In the genomic region with DNA sequence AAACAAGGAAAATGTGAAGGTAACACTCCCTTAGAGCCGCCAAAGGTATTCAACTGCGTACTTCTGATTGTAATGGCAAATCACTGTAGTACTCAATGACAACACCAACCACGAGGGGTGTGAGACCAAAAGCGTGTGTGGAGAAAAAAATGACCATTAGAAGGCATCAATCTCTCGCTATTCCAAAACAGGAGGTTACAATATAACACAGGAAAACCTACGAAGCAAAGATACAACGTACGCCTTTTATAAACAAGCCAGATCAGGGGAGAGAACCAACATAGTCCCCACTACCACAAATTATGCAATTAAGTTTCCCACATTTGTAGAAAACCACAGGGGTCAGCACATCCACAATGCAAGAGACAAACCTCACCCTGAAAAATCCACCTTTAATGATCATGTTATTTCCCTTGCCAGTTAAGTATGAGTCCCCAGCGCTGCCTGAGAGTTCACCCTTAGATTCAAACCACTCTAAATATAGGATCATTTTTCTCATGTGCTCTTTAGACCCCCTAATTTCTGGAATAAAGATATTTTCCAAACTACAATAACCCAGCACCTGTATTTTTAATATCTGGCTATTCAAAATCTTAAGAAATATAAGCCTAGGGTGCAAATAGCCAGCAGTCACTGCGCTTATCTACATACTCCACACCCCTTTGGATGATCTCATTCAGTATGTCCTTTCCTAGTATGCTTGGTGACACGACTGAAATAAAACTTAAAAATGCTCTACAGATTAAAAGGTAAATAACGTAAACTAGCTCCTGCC, we compare ENCODE assay signal across 9 cellular contexts. TPM values are rescaled to one million over a fixed set of nuclear protein-coding genes. Genes with fewer than 3 reads are reported as not detected.
DNase-seq lines count a peak whose midpoint lies in the region; ATAC-seq, FAIRE-seq and TF ChIP-seq lines count a peak whose summit lies in the region.
"Had no signal": no experiment of that assay in that cellular context is flagged by ENCODE, and none has a peak within 500 bp of the region (broad histone marks: within the 10 kb centered on the region; RNA-seq: fewer than 3 reads in every experiment).

No MANE protein-coding gene starts in this region.

- no peak for TF ChIP-seq RAD21 in A549 (conservative IDR thresholded peaks at IDR 0.05 in 1 of 2, IDR thresholded peaks at IDR 0.05 in 1 of 2)

- no peak overlapping the region for H3K9ac ChIP-seq in smooth muscle cell (ENCODE audit: low read depth)

- TF ChIP-seq CTCF in A549 (IDR thresholded peaks at IDR 0.05) (no peak), Panc1 (IDR thresholded peaks at IDR 0.05) (no peak), foreskin keratinocyte (conservative IDR thresholded peaks at IDR 0.05) (peak; percentile 29), foreskin fibroblast (IDR thresholded peaks at IDR 0.05; ENCODE audit: low read depth, low read length) (no peak), smooth muscle cell (IDR thresholded peaks at IDR 0.05; ENCODE audit: borderline replicate concordance, insufficient read depth, poor library complexity, severe bottlenecking) (no peak)

- POLR2A ChIA-PET in A549 (lab: Yijun Ruan, JAX) (interaction anchor here (0.8 to 2.6 kb wide), 4 partner anchors 20 to 160 kb away, joined by 3 to 14 read pairs (median 4); no protein-coding TSS in a partner anchor), Panc1 (lab: Charles Lee) (interaction anchor here (0.6 kb wide), 1 partner anchor 24 kb away, joined by 5 read pairs; no protein-coding TSS in a partner anchor)

- H3F3A ChIP-seq in smooth muscle cell (ENCODE audit: low read depth): no peaks in the 10 kb centered on the region

- no peak for TF ChIP-seq EP300 in A549 (IDR thresholded peaks at IDR 0.05)

- H3K27me3 ChIP-seq in Panc1 (ENCODE audit: control insufficient read depth, insufficient read depth, low read length) (no peaks in the 10 kb centered on the region), foreskin keratinocyte (no peaks in the 10 kb centered on the region), smooth muscle cell (ENCODE audit: low read depth) (no peaks in the 10 kb centered on the region)

- intact Hi-C loops in Panc1 (cut with micrococcal nuclease; ENCODE audit: unreplicated experiment): no loop called here

- H3K36me3 ChIP-seq in Panc1 (ENCODE audit: control insufficient read depth, insufficient read depth, low read length) (no peaks in the 10 kb centered on the region), smooth muscle cell (ENCODE audit: low read depth) (no peaks in the 10 kb centered on the region)

- H3K4me1 ChIP-seq in A549 (peaks cover 10% of the 10 kb centered on the region), Panc1 (ENCODE audit: control insufficient read depth, insufficient read depth, low read length) (peaks cover 9% of the 10 kb centered on the region; the same call in 1 of the 2 replicates), foreskin keratinocyte (no peaks in the 10 kb centered on the region), smooth muscle cell (ENCODE audit: low read depth) (no peaks in the 10 kb centered on the region)

- peak; percentile 84 for TF ChIP-seq POLR2A in A549 (IDR thresholded peaks at IDR 0.05; ENCODE audit: low read length)
- peak; percentile 93 for TF ChIP-seq POLR2A in H54 (IDR thresholded peaks at IDR 0.05; ENCODE audit: low read depth, low read length)

- H3K9me3 ChIP-seq in A549: no peaks in the 10 kb centered on the region
- H3K9me3 ChIP-seq in Panc1 (ENCODE audit: control insufficient read depth, insufficient read depth, low read depth, low read length): no peaks in the 10 kb centered on the region
- H3K9me3 ChIP-seq in smooth muscle cell (replicated peaks; ENCODE audit: low read depth): no peaks in the 10 kb centered on the region

- ATAC-seq in A549: peak; percentile 86 to 89
- ATAC-seq in Panc1: peak; percentile 91
- peak; percentile 84 for ATAC-seq in foreskin keratinocyte

- 29% methylated on average over 12 of the region's 12 CpGs for WGBS in A549 (ENCODE audit: missing lambda C conversion rate)
- 57% methylated on average over 12 of the region's 12 CpGs for WGBS in smooth muscle cell (ENCODE audit: low lambda C conversion rate)

- BruUV-seq in Panc1 (replicated peaks; lab: Mats Ljungman, UMichigan): TSS peak; percentile 100

- no peaks in the 10 kb centered on the region for H4K20me1 ChIP-seq in smooth muscle cell (ENCODE audit: low read depth)

- H3K4me2 ChIP-seq in A549 (peak overlapping the region; percentile 34), smooth muscle cell (no peak overlapping the region)

- H3K4me3 ChIP-seq in A549 (no peak overlapping the region), Panc1 (ENCODE audit: low read depth in 2 of 2, low read length in 2 of 2) (no peak overlapping the region), foreskin fibroblast (ENCODE audit: low read depth in 1 of 2, low read length in 2 of 2) (no peak overlapping the region), smooth muscle cell (no peak overlapping the region)

- no peaks in the 10 kb centered on the region for H3K79me2 ChIP-seq in smooth muscle cell (ENCODE audit: low read depth)

- peak overlapping the region; percentile 29 to 36; a peak in 2 of 6 replicates for H3K27ac ChIP-seq in A549
- H3K27ac ChIP-seq in Panc1 (ENCODE audit: low read length): peak overlapping the region; percentile 54; the same call in 1 of the 2 replicates
- peak overlapping the region; percentile 98 for H3K27ac ChIP-seq in foreskin keratinocyte
- no peak overlapping the region for H3K27ac ChIP-seq in smooth muscle cell (ENCODE audit: low read depth)

- in situ Hi-C loops in Panc1 (cut with HindIII; ENCODE audit: low pct_unique_long_range_greater_than_20kb, low sequenced_read_pairs): no loop called here

- DNase-seq in A549 (ENCODE audit: low read depth in 1 of 2, low spot score in 1 of 2) (peak; percentile 71 to 86), H54 (ENCODE audit: insufficient read length, low spot score) (peak; percentile 73), Panc1 (ENCODE audit: low read depth, low spot score) (peak; percentile 75), foreskin keratinocyte (peak; percentile 92 to 93), NCI-H187 (lab: John Stamatoyannopoulos, UW) (no peak), foreskin fibroblast (no peak), OCI-M2 (lab: John Stamatoyannopoulos, UW; ENCODE audit: unreplicated experiment) (no peak), smooth muscle cell (lab: John Stamatoyannopoulos, UW; ENCODE audit: unreplicated experiment) (no peak)
- DNase-seq: DND-41 had no signal

- FAIRE-seq in A549 (lab: Jason Lieb, UNC) (no peak), H54 (lab: Jason Lieb, UNC) (peak; percentile 79)

- H2AFZ ChIP-seq in smooth muscle cell (ENCODE audit: low read depth): no peak overlapping the region

- CTCF ChIA-PET in A549 (lab: Yijun Ruan, JAX): interaction anchor here (0.8 to 1.7 kb wide), 4 partner anchors 10 to 350 kb away, joined by 3 to 6 read pairs (median 4); a partner anchor contains a TSS
- CTCF ChIA-PET in Panc1 (lab: Charles Lee): no interaction called here

TF ChIP-seq in A549, 52 proteins besides CTCF, POLR2A, EP300 and RAD21 (continues in another document):
- TF ChIP-seq, protein P1, sequence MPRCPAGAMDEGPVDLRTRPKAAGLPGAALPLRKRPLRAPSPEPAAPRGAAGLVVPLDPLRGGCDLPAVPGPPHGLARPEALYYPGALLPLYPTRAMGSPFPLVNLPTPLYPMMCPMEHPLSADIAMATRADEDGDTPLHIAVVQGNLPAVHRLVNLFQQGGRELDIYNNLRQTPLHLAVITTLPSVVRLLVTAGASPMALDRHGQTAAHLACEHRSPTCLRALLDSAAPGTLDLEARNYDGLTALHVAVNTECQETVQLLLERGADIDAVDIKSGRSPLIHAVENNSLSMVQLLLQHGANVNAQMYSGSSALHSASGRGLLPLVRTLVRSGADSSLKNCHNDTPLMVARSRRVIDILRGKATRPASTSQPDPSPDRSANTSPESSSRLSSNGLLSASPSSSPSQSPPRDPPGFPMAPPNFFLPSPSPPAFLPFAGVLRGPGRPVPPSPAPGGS (IDR thresholded peaks at IDR 0.05): peak; percentile 99
- TF ChIP-seq, protein P2, sequence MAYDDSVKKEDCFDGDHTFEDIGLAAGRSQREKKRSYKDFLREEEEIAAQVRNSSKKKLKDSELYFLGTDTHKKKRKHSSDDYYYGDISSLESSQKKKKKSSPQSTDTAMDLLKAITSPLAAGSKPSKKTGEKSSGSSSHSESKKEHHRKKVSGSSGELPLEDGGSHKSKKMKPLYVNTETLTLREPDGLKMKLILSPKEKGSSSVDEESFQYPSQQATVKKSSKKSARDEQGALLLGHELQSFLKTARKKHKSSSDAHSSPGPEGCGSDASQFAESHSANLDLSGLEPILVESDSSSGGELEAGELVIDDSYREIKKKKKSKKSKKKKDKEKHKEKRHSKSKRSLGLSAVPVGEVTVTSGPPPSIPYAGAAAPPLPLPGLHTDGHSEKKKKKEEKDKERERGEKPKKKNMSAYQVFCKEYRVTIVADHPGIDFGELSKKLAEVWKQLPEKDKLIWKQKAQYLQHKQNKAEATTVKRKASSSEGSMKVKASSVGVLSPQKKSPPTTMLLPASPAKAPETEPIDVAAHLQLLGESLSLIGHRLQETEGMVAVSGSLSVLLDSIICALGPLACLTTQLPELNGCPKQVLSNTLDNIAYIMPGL (CRISPR knock-in tag; IDR thresholded peaks at IDR 0.05; ENCODE audit: borderline replicate concordance): peak; percentile 100
- no peak for TF ChIP-seq SREBF2 (IDR thresholded peaks at IDR 0.05)
- no peak for TF ChIP-seq PHF8 (IDR thresholded peaks at IDR 0.05; ENCODE audit: borderline replicate concordance, low read depth)
- TF ChIP-seq POLR2AphosphoS2 (conservative IDR thresholded peaks at IDR 0.05; ENCODE audit: low read length): no peak

RNA-seq across cellular contexts. Expression of a gene that starts 12.4 kb away (rescaled TPM):
- 0.12 TPM in 2 replicates for polyA plus RNA-seq in A549 (2011; rRNA removed)
- 0.04 and 0.05 TPM in 2 replicates for polyA plus RNA-seq in A549 (2012; cell fraction: cytosol; rRNA removed)
- 0.04 and 0.07 TPM in 2 replicates for polyA plus RNA-seq in A549 (2012; cell fraction: nucleus; rRNA removed)
- polyA plus RNA-seq in A549 (2017; fragmentation: RNase III; extraction: RNeasy Plus Mini Kit Qiagen cat#74134 plus additional on column Dnase treatment): 0.03 to 0.08 TPM (median 0.04 TPM) in 3 replicates
- polyA minus RNA-seq in A549 (2011; rRNA and poly(A)+ RNA removed): 0.04 and 0.05 TPM in 2 replicates
- not detected for total RNA-seq in Panc1 (2021; ENCODE audit: unreplicated experiment)
- polyA plus RNA-seq in Panc1 (2012; ENCODE audit: insufficient read length): not detected
- 0.04 TPM in 1 of 2 replicates, not detected in the other for total RNA-seq in foreskin keratinocyte
- polyA plus RNA-seq in foreskin keratinocyte: not detected in 2 replicates
- 0.04 TPM in 1 of 2 replicates, not detected in the other for total RNA-seq in smooth muscle cell
- polyA plus RNA-seq in smooth muscle cell: not detected in 2 replicates

RNA-seq across cellular contexts. Expression of a gene that starts 13.0 kb away (rescaled TPM):
- polyA plus RNA-seq in A549 (2011; rRNA removed) (96.7 and 121 TPM in 2 replicates), A549 (2017; fragmentation: RNase III; extraction: RNeasy Plus Mini Kit Qiagen cat#74134 plus additional on column Dnase treatment) (83.4 to 96.0 TPM (median 91.3 TPM) in 3 replicates), foreskin keratinocyte (37.8 and 57.0 TPM in 2 replicates), smooth muscle cell (27.1 and 29.9 TPM in 2 replicates)
- 46.0 and 55.9 TPM in 2 replicates for polyA plus RNA-seq in A549 (2012; cell fraction: cytosol; rRNA removed)
- 15.0 and 24.2 TPM in 2 replicates for polyA plus RNA-seq in A549 (2012; cell fraction: nucleus; rRNA removed)
- 21.7 and 26.4 TPM in 2 replicates for polyA minus RNA-seq in A549 (2011; rRNA and poly(A)+ RNA removed)
- total RNA-seq in Panc1 (2021; ENCODE audit: unreplicated experiment) (19.9 TPM), foreskin keratinocyte (38.0 and 53.1 TPM in 2 replicates), smooth muscle cell (20.9 and 23.2 TPM in 2 replicates)
- 10.5 TPM for polyA plus RNA-seq in Panc1 (2012; ENCODE audit: insufficient read length)

Comparison
In these comparisons a context has a peak if more than half of its experiments do, and no peak if none do; other contexts are left out.
1. DNase-seq: peak in A549 (2 of 2), H54 (single experiment), Panc1 (single experiment) and foreskin keratinocyte (2 of 2); none in NCI-H187 (0 of 2), foreskin fibroblast (0 of 2), OCI-M2 (single experiment) and smooth muscle cell (single experiment).
2. Peak in every context shown above with its lines, with median percentiles within 50 percentile points of each other: ATAC-seq.